Comparison of ENCODE assay signal across 8 cellular contexts in the genomic region with DNA sequence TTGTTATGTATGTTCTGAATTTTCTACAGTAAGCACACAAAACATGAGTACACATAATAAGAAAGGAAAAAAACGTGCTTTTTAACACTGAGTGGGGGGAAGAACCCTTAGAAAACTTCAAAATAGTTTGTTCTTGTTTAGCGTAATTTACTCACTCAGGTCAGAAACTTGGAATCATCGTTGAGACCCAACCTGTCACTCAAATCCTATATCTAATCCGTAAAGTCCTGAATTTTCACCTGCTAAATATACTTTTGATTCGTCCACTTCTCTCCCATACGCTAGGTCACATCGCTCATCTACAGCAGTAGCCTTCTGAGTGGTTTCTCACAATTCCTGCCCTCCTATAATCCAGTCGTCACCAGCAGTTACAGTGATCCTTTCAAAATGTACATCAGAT. TPM values are rescaled to one million over a fixed set of nuclear protein-coding genes. Genes with fewer than 3 reads are reported as not detected.
DNase-seq lines count a peak whose midpoint lies in the region; ATAC-seq and TF ChIP-seq lines count a peak whose summit lies in the region.

No MANE protein-coding gene starts in this region.

- H3K4ac ChIP-seq in IMR-90 (ENCODE audit: low read depth, low read length) = no peak overlapping the region

- no peaks in the 10 kb centered on the region for H3K9me3 ChIP-seq in IMR-90 (ENCODE audit: control insufficient read depth, insufficient read depth, low read length)

- H4K5ac ChIP-seq in IMR-90 (ENCODE audit: low read depth, low read length) = peak overlapping the region; percentile 30; the same call in 1 of the 2 replicates

- peaks cover 2% of the 10 kb centered on the region; the same call in 1 of the 2 replicates for H3K9me1 ChIP-seq in IMR-90 (ENCODE audit: insufficient read depth, low read length)

- H3K4me3 ChIP-seq in BJ (ENCODE audit: low read depth, low read length) = peak overlapping the region; percentile 76
- H3K4me3 ChIP-seq in IMR-90 (ENCODE audit: insufficient read depth, low read depth, low read length) = peak overlapping the region; percentile 74
- H3K4me3 ChIP-seq in choroid plexus epithelial cell (ENCODE audit: low read depth, low read length) = peak overlapping the region; percentile 73

- H2AK9ac ChIP-seq in IMR-90 (replicated peaks; ENCODE audit: low read depth, low read length, poor library complexity) = no peak overlapping the region

- H3K9me3 Mint-ChIP-seq in natural killer cell = no peaks in the 10 kb centered on the region

- POLR2A ChIA-PET in BJ (lab: Charles Lee) (no interaction called here), IMR-90 (lab: Charles Lee; ENCODE audit: unreplicated experiment) (interaction anchor here (1.3 kb wide), 1 partner anchor 24 kb away, joined by 3 read pairs; no protein-coding TSS in a partner anchor)

- H3K36me3 ChIP-seq in BJ (ENCODE audit: control insufficient read depth, insufficient read depth, low read length) (peaks cover 7% of the 10 kb centered on the region), IMR-90 (ENCODE audit: control insufficient read depth, insufficient read depth, low read length) (peaks cover 3% of the 10 kb centered on the region)

- in situ Hi-C loops in IMR-90 (cut with MboI; ENCODE audit: low sequenced_read_pairs) = no loop called here

- BruUV-seq in IMR-90 (replicated peaks; lab: Mats Ljungman, UMichigan) = TSS peak; percentile 46

- H4K91ac ChIP-seq in IMR-90 (ENCODE audit: insufficient read depth, low read depth, low read length) = no peak overlapping the region

- peak overlapping the region; percentile 96 for H3K4me3 Mint-ChIP-seq in natural killer cell

- intact Hi-C loops in IMR-90 (cut with micrococcal nuclease) (loop anchor here (2.0 to 5.0 kb wide), 2 partner anchors 56 to 504 kb away; partner anchors contain the start of genes CCT7 and PRADC1), natural killer cell (cut with micrococcal nuclease) (loop anchor here (5.0 kb wide), 1 partner anchor 721 kb away; the partner anchor contains the start of genes INO80B and WBP1)

- TF ChIP-seq POLR2A in IMR-90 (IDR thresholded peaks at IDR 0.05; ENCODE audit: low read depth, low read length) = no peak

- H2BK120ac ChIP-seq in IMR-90 (ENCODE audit: low read depth, low read length) = no peak overlapping the region

- dilution Hi-C loops in IMR-90 (cut with HindIII; ENCODE audit: low sequenced_read_pairs, unreplicated experiment) = no loop called here

- CTCF ChIA-PET in BJ (lab: Yijun Ruan, JAX) = no interaction called here
- CTCF ChIA-PET in IMR-90 (lab: Yijun Ruan, JAX) = no interaction called here

- H3K18ac ChIP-seq in IMR-90 (ENCODE audit: low read depth, low read length) = no peak overlapping the region

- H3K4me2 ChIP-seq in IMR-90 (ENCODE audit: low read depth, low read length) = peak overlapping the region; percentile 98

- TF ChIP-seq RAD21 in IMR-90 (IDR thresholded peaks at IDR 0.05; ENCODE audit: low read length) = no peak

- WGBS in IMR-90 (ENCODE audit: extremely low coverage in 2 of 2, insufficient read length in 1 of 2), 2 experiments = 22% methylated on average over 6 of the region's 8 CpGs; no CpG with 5 or more reads in 1 of the 2 experiments

- TF ChIP-seq CTCF in BJ (IDR thresholded peaks at IDR 0.05; ENCODE audit: insufficient read depth, low read depth, low read length) (no peak), IMR-90 (conservative IDR thresholded peaks at IDR 0.05; ENCODE audit: low read depth, low read length) (no peak), choroid plexus epithelial cell (conservative IDR thresholded peaks at IDR 0.05; ENCODE audit: low read depth, low read length) (no peak), natural killer cell (IDR thresholded peaks at IDR 0.05) (no peak)

- no peak overlapping the region for H3K14ac ChIP-seq in IMR-90 (replicated peaks; ENCODE audit: low read depth, low read length)

- no peak overlapping the region; the same call in 1 of the 2 replicates for H3K56ac ChIP-seq in IMR-90 (ENCODE audit: extremely low read depth, insufficient read depth, low read length)

- H4K8ac ChIP-seq in IMR-90 (ENCODE audit: low read depth in 2 of 2, low read length in 2 of 2) = peak overlapping the region; percentile 74 to 85

- H3K27me3 Mint-ChIP-seq in natural killer cell (ENCODE audit: low read depth in 2 of 2) = no peaks in the 10 kb centered on the region

- no peaks in the 10 kb centered on the region for H3K36me3 Mint-ChIP-seq in natural killer cell

- peak overlapping the region; percentile 85 to 90 for H3K27ac Mint-ChIP-seq in natural killer cell

- H4K20me1 ChIP-seq in IMR-90 (ENCODE audit: insufficient read depth, low read length) = no peaks in the 10 kb centered on the region

- H3K27ac ChIP-seq in IMR-90 (ENCODE audit: insufficient read depth, low read length) = peak overlapping the region; percentile 26; the same call in 1 of the 2 replicates

- H3K27me3 ChIP-seq in BJ (ENCODE audit: control insufficient read depth, insufficient read depth, low read length) (no peaks in the 10 kb centered on the region), IMR-90 (ENCODE audit: control insufficient read depth, insufficient read depth, low read length) (no peaks in the 10 kb centered on the region)

- no peak overlapping the region for H2AK5ac ChIP-seq in IMR-90 (ENCODE audit: low read depth, low read length)

- H3K23ac ChIP-seq in IMR-90 (ENCODE audit: low read depth, low read length) = peak overlapping the region; percentile 2; the same call in 1 of the 2 replicates

- peak overlapping the region; percentile 88 for H2AFZ ChIP-seq in IMR-90 (replicated peaks; ENCODE audit: low read length, poor library complexity)

- H2BK5ac ChIP-seq in IMR-90 (ENCODE audit: low read depth, low read length, poor library complexity, severe bottlenecking) = no peak overlapping the region

- H3K4me1 ChIP-seq in IMR-90 (ENCODE audit: control insufficient read depth, insufficient read depth, low read length) = no peaks in the 10 kb centered on the region

- peak overlapping the region; percentile 69 for H3K9ac ChIP-seq in IMR-90 (ENCODE audit: low read depth, low read length)

- no peak overlapping the region for H2BK20ac ChIP-seq in IMR-90 (ENCODE audit: low read depth, low read length)

- H3K4me1 Mint-ChIP-seq in natural killer cell = peaks cover 18 to 20% of the 10 kb centered on the region in 2 donors

- ATAC-seq in IMR-90 (ENCODE audit: low read depth) (no peak), natural killer cell (no peak)

- peaks cover 6% of the 10 kb centered on the region in 2 experiments for H3K79me1 ChIP-seq in IMR-90 (ENCODE audit: low read depth in 1 of 2, low read length in 2 of 2)

- DNase-seq in BJ (ENCODE audit: low read depth) = no peak
- no peak for DNase-seq in IMR-90
- no peak for DNase-seq in choroid plexus epithelial cell (ENCODE audit: low read depth)
- no peak for DNase-seq in natural killer cell
- DNase-seq in NCI-H82 (lab: John Stamatoyannopoulos, UW) = no peak
- no peak for DNase-seq in stimulated activated CD4-positive, alpha-beta T cell treated with anti-CD3 and anti-CD28 coated beads, Interleukin-4, amount 100 ng/mL, for 24 hours
- no peak for DNase-seq in central memory CD4-positive, alpha-beta T cell
- no peak for DNase-seq in T1000 (lab: John Stamatoyannopoulos, UW)

- no peak overlapping the region for H2BK15ac ChIP-seq in IMR-90 (ENCODE audit: low read depth, low read length)

TF ChIP-seq in IMR-90, 13 proteins besides CTCF, POLR2A, EP300 and RAD21 (continues in another document):
- TF ChIP-seq, protein P1, sequence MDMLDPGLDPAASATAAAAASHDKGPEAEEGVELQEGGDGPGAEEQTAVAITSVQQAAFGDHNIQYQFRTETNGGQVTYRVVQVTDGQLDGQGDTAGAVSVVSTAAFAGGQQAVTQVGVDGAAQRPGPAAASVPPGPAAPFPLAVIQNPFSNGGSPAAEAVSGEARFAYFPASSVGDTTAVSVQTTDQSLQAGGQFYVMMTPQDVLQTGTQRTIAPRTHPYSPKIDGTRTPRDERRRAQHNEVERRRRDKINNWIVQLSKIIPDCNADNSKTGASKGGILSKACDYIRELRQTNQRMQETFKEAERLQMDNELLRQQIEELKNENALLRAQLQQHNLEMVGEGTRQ (IDR thresholded peaks at IDR 0.05; ENCODE audit: low read depth, low read length) = no peak
- TF ChIP-seq RCOR1 (IDR thresholded peaks at IDR 0.05; ENCODE audit: insufficient replicate concordance, low read length) (no peak), RFX5 (IDR thresholded peaks at IDR 0.05; ENCODE audit: low read depth, low read length) (no peak), MXI1 (IDR thresholded peaks at IDR 0.05; ENCODE audit: borderline replicate concordance, low read depth, low read length) (no peak), MAFK (IDR thresholded peaks at IDR 0.05; ENCODE audit: low read depth, low read length) (no peak), FOS (IDR thresholded peaks at IDR 0.05; ENCODE audit: low read depth, low read length) (no peak)

RNA-seq across cellular contexts. Expression of gene TPRKB, which starts 0.8 kb away (rescaled TPM):
- polyA plus RNA-seq in BJ (2011; rRNA removed) = 16.0 and 23.8 TPM in 2 replicates
- 2.8 and 4.0 TPM in 2 replicates for polyA minus RNA-seq in BJ (2011; rRNA and poly(A)+ RNA removed)
- total RNA-seq in IMR-90 (2012; rRNA removed) = 37.6 and 52.2 TPM in 2 replicates
- polyA plus RNA-seq in IMR-90 (2012; rRNA removed) = 29.8 and 35.3 TPM in 2 replicates
- 4.9 and 11.7 TPM in 2 replicates for polyA plus RNA-seq in IMR-90 (2012; cell fraction: cytosol; rRNA removed)
- 1.4 and 8.3 TPM in 2 replicates for polyA plus RNA-seq in IMR-90 (2012; cell fraction: nucleus; rRNA removed; ENCODE audit: low replicate concordance)
- total RNA-seq in natural killer cell = 10 to 100 TPM; 20.4 to 24.1 (median 22.8) TPM

RNA-seq across cellular contexts. Expression of gene DUSP11, which starts 43.5 kb away (rescaled TPM):
- polyA plus RNA-seq in BJ (2011; rRNA removed) (19.7 and 33.8 TPM in 2 replicates), IMR-90 (2012; rRNA removed) (21.8 and 22.4 TPM in 2 replicates)
- polyA minus RNA-seq in BJ (2011; rRNA and poly(A)+ RNA removed) = 7.2 and 8.7 TPM in 2 replicates
- total RNA-seq in IMR-90 (2012; rRNA removed) (25.6 and 28.6 TPM in 2 replicates), natural killer cell (10 to 100 TPM; 45.7 to 50.2 (median 46.6) TPM)
- 7.4 and 8.0 TPM in 2 replicates for polyA plus RNA-seq in IMR-90 (2012; cell fraction: cytosol; rRNA removed)
- polyA plus RNA-seq in IMR-90 (2012; cell fraction: nucleus; rRNA removed; ENCODE audit: low replicate concordance) = 2.4 and 15.2 TPM in 2 replicates

RNA-seq across cellular contexts. Expression of gene C2orf78, which starts 47.6 kb away (rescaled TPM):
- polyA plus RNA-seq in BJ (2011; rRNA removed) (not detected in 2 replicates), IMR-90 (2012; rRNA removed) (0.03 TPM in 1 of 2 replicates, not detected in the other)
- not detected in 2 replicates for polyA minus RNA-seq in BJ (2011; rRNA and poly(A)+ RNA removed)
- total RNA-seq in IMR-90 (2012; rRNA removed) (not detected in 2 replicates), natural killer cell (not detected)
- not detected in 2 replicates for polyA plus RNA-seq in IMR-90 (2012; cell fraction: cytosol; rRNA removed)
- polyA plus RNA-seq in IMR-90 (2012; cell fraction: nucleus; rRNA removed; ENCODE audit: low replicate concordance) = not detected in 2 replicates
